Comparison of ENCODE assay signal across 8 cellular contexts in genomic region chr1:39214998-39215873, GRCh38. TPM values are rescaled to one million over a fixed set of nuclear protein-coding genes. Genes with fewer than 3 reads are reported as not detected.
A peak's percentile ranks its signal among the peaks of the same experiment; 100 is the strongest.
DNase-seq lines count a peak whose midpoint lies in the region; ATAC-seq and TF ChIP-seq lines count a peak whose summit lies in the region.

No MANE protein-coding gene starts in this region.

- H3K4me2 ChIP-seq in OCI-LY7 (ENCODE audit: low read length), result peak overlapping the region; percentile 72

- 81 to 90% methylated on average over 11 of the region's 11 CpGs for WGBS in body of pancreas, 2 donors

- no peak for TF ChIP-seq CTCF in GM13977 (IDR thresholded peaks at IDR 0.05; ENCODE audit: extremely low read depth, insufficient read depth, missing control alignments)
- TF ChIP-seq CTCF in OCI-LY7 (conservative IDR thresholded peaks at IDR 0.05; ENCODE audit: low read length), result no peak
- no peak for TF ChIP-seq CTCF in body of pancreas (IDR thresholded peaks at IDR 0.05)

- no peaks in the 10 kb centered on the region for H4K20me1 ChIP-seq in OCI-LY7 (ENCODE audit: insufficient read depth, low read length)

- H3K27ac ChIP-seq in OCI-LY7 (ENCODE audit: low read depth, low read length, poor library complexity, severe bottlenecking) (peak overlapping the region; percentile 88), body of pancreas (peak overlapping the region in 3 of 4 donors; percentile 3 to 77 (median 71))

- intact Hi-C loops in OCI-LY7 (cut with micrococcal nuclease; ENCODE audit: unreplicated experiment), result loop anchor here (1.0 kb wide), 3 partner anchors 10 to 23 kb away; no protein-coding TSS in a partner anchor
- intact Hi-C loops in body of pancreas (cut with DNase I), result no loop called here

- H3K9me2 ChIP-seq in OCI-LY7 (ENCODE audit: insufficient read depth, low read length), result no peaks in the 10 kb centered on the region

- peak; percentile 50 for ATAC-seq in HG02588 (IDR thresholded peaks at IDR 0.05; ENCODE audit: unreplicated experiment)
- peak; percentile 5 for ATAC-seq in body of pancreas

- peaks cover 45% of the 10 kb centered on the region for H3K79me2 ChIP-seq in OCI-LY7 (ENCODE audit: insufficient read depth, low read depth, low read length)

- H3K4me3 ChIP-seq in OCI-LY7 (ENCODE audit: low read depth, low read length, poor library complexity, severe bottlenecking), result peak overlapping the region; percentile 75
- no peak overlapping the region for H3K4me3 ChIP-seq in body of pancreas
- peak overlapping the region; percentile 58 for H3K4me3 ChIP-seq in mononuclear cell (ENCODE audit: low read length)

- H2AFZ ChIP-seq in OCI-LY7 (ENCODE audit: low read length), result peak overlapping the region; percentile 41; the same call in 1 of the 2 replicates

- H3K36me3 ChIP-seq in OCI-LY7 (ENCODE audit: insufficient read depth, low read length), result peaks cover 17% of the 10 kb centered on the region
- no peaks in the 10 kb centered on the region for H3K36me3 ChIP-seq in body of pancreas (replicated peaks in 1 of 2; ENCODE audit: insufficient read depth in 1 of 2, low read depth in 2 of 2)

- H3K9me3 ChIP-seq in OCI-LY7 (ENCODE audit: low read length), result no peaks in the 10 kb centered on the region; the same call in 1 of the 2 replicates
- no peaks in the 10 kb centered on the region for H3K9me3 ChIP-seq in body of pancreas
- no peaks in the 10 kb centered on the region for H3K9me3 ChIP-seq in mononuclear cell (ENCODE audit: low read depth, low read length)

- TF ChIP-seq POLR2A in body of pancreas (IDR thresholded peaks at IDR 0.05), result no peak

- TSS peak; percentile 78 for BruUV-seq in OCI-LY7 (replicated peaks; lab: Mats Ljungman, UMichigan)

- POLR2A ChIA-PET in OCI-LY7 (lab: Charles Lee), result interaction anchor here (0.7 to 4.6 kb wide), 15 partner anchors 9 to 341 kb away, joined by 3 to 90 read pairs (median 5); partner anchors contain the start of gene MACF1

- DNase-seq in GM13977 (ENCODE audit: low spot score) (peak; percentile 76), OCI-LY7 (ENCODE audit: low spot score) (peak; percentile 78), body of pancreas (peak in 1 of 4 donors; percentile 28), NCI-H2171 (lab: John Stamatoyannopoulos, UW) (no peak), HT-29 (ENCODE audit: low spot score) (no peak), NCI-H2029 treated with DMSO at 0.1 percent for 48 hours (lab: John Stamatoyannopoulos, UW) (no peak)

- CTCF ChIA-PET in OCI-LY7 (lab: Charles Lee; ENCODE audit: unreplicated experiment), result interaction anchor here (0.8 to 2.7 kb wide), 6 partner anchors 9 to 41 kb away, joined by 4 to 18 read pairs (median 7); partner anchors contain the start of gene MACF1

- H3K27me3 ChIP-seq in body of pancreas (no peaks in the 10 kb centered on the region), mononuclear cell (ENCODE audit: insufficient read depth, low read length) (no peaks in the 10 kb centered on the region)

- H3K4me1 ChIP-seq in OCI-LY7 (ENCODE audit: insufficient read depth, low read length, poor library complexity, severe bottlenecking) (peaks cover 55% of the 10 kb centered on the region), body of pancreas (peaks cover 35% of the 10 kb centered on the region), mononuclear cell (ENCODE audit: insufficient read depth, low read length) (peaks cover 50% of the 10 kb centered on the region)

- in situ Hi-C loops in GM13977 (cut with MboI; ENCODE audit: low pct_unique_long_range_greater_than_20kb, low sequenced_read_pairs, unreplicated experiment), result no loop called here

RNA-seq across cellular contexts. Expression of gene MACF1, which starts 10.7 kb away (rescaled TPM):
- total RNA-seq in OCI-LY7 (2014; rRNA removed; shearing (Covaris generic)), result 211 and 235 TPM in 2 replicates
- total RNA-seq in OCI-LY7 (2022) (220 and 236 TPM in 2 replicates), body of pancreas (100 to 1,000 TPM; 144 to 190 TPM), mononuclear cell (218 TPM)
- 77.4 and 79.5 TPM in 2 replicates for total RNA-seq in HT-29 (2014; rRNA removed; shearing (Covaris generic))

Comparison
In these comparisons a context has a peak if more than half of its experiments do, and no peak if none do; other contexts are left out.
1. DNase-seq: peak in GM13977 (single experiment) and OCI-LY7 (single experiment); none in NCI-H2171 (single experiment), HT-29 (single experiment) and NCI-H2029 treated with DMSO at 0.1 percent for 48 hours (single experiment).
2. H3K4me3 ChIP-seq: peak in OCI-LY7 (single experiment) and mononuclear cell (single experiment); none in body of pancreas (0 of 2).